1 cellular context compared by ENCODE assay signal in genomic region chr5:175687231-175687701, GRCh38.
TF ChIP-seq lines count a peak whose summit lies in the region.

No MANE protein-coding gene starts in this region.

TF ChIP-seq in SK-N-SH, 30 proteins besides CTCF, POLR2A, EP300 and RAD21 (continued from another document):
- no peak for TF ChIP-seq USF2 (IDR thresholded peaks at IDR 0.05; ENCODE audit: borderline replicate concordance, low read depth, low read length)
- TF ChIP-seq TCF12 (IDR thresholded peaks at IDR 0.05) = no peak
- no peak for TF ChIP-seq SIN3A (IDR thresholded peaks at IDR 0.05; ENCODE audit: borderline replicate concordance, low read depth, low read length)
- TF ChIP-seq PBX3 (IDR thresholded peaks at IDR 0.05) = no peak
- no peak for TF ChIP-seq RCOR1 (IDR thresholded peaks at IDR 0.05; ENCODE audit: low read length)
- TF ChIP-seq GATA2 (CRISPR knock-in tag; IDR thresholded peaks at IDR 0.05) = no peak
- TF ChIP-seq CHD2 (IDR thresholded peaks at IDR 0.05; ENCODE audit: low read length, partially characterized antibody) = no peak
